16 cellular contexts compared by ENCODE assay signal in genomic region chr2:233179848-233180368, GRCh38.
DNase-seq lines count a peak whose midpoint lies in the region; ATAC-seq and TF ChIP-seq lines count a peak whose summit lies in the region.
"Had no signal": no experiment of that assay in that cellular context is flagged by ENCODE, and none has a peak within 500 bp of the region (broad histone marks: within the 10 kb centered on the region; RNA-seq: fewer than 3 reads in every experiment).

No MANE protein-coding gene starts in this region.

- no peaks in the 10 kb centered on the region for H3K9me3 Mint-ChIP-seq in activated naive CD4-positive, alpha-beta T cell treated with anti-CD3 and anti-CD28 coated beads, Interleukin-2, amount 10 ng/mL, durations not matched to agents 7 days and 5 days
- no peaks in the 10 kb centered on the region for H3K9me3 Mint-ChIP-seq in T-cell
- no peaks in the 10 kb centered on the region for H3K9me3 Mint-ChIP-seq in stimulated activated naive B cell treated with anti-CD40 and anti-IgM and Interleukin-4, amounts not matched to agents 10 μg/mL and 1 μg/mL and 100 μg/mL, for 72 hours
- peaks cover 5% of the 10 kb centered on the region for H3K9me3 Mint-ChIP-seq in type B pancreatic cell

- POLR2A ChIA-PET in T-cell (lab: Charles Lee): no interaction called here

- H3K4me3 ChIP-seq in iPS-18c (ENCODE audit: insufficient read depth, low read depth, low read length): peak overlapping the region; percentile 24; the same call in 1 of the 2 replicates
- no peak overlapping the region for H3K4me3 ChIP-seq in gastroesophageal sphincter

- no peak for TF ChIP-seq EP300 in gastroesophageal sphincter (IDR thresholded peaks at IDR 0.05)

- H3K36me3 ChIP-seq in gastroesophageal sphincter: peaks cover 0 to 14% of the 10 kb centered on the region in 2 donors

- no peak overlapping the region for H3K4me3 Mint-ChIP-seq in activated naive CD4-positive, alpha-beta T cell treated with anti-CD3 and anti-CD28 coated beads, Interleukin-2, amount 10 ng/mL, durations not matched to agents 7 days and 5 days
- H3K4me3 Mint-ChIP-seq in T-cell (no peak overlapping the region), type B pancreatic cell (no peak overlapping the region)
- no peak overlapping the region for H3K4me3 Mint-ChIP-seq in stimulated activated naive B cell treated with anti-CD40 and anti-IgM and Interleukin-4, amounts not matched to agents 10 μg/mL and 1 μg/mL and 100 μg/mL, for 72 hours
- H3K4me3 Mint-ChIP-seq: stimulated activated naive CD8-positive, alpha-beta T cell treated with anti-CD3 and anti-CD28 coated beads, Interleukin-15, amount 100 ng/mL, for 72 hours; WTC11 had no signal

- H3K27ac ChIP-seq in gastroesophageal sphincter: no peak overlapping the region
- H3K27ac ChIP-seq: foreskin keratinocyte had no signal

- TF ChIP-seq POLR2A in gastroesophageal sphincter (IDR thresholded peaks at IDR 0.05): no peak

- ATAC-seq in T-cell (replicated peaks in 1 of 4) (peak in 1 of 4 experiments; percentile 26), GM18873 (IDR thresholded peaks at IDR 0.05; ENCODE audit: low FRiP score, unreplicated experiment) (no peak), gastroesophageal sphincter (no peak)
- peak in 1 of 2 donors; percentile 25 for ATAC-seq in stimulated activated naive B cell treated with anti-CD40 and anti-IgM and Interleukin-4, amounts not matched to agents 10 μg/mL and 1 μg/mL and 100 μg/mL, for 72 hours (replicated peaks)
- ATAC-seq: foreskin keratinocyte; stimulated activated naive CD8-positive, alpha-beta T cell treated with anti-CD3 and anti-CD28 coated beads, Interleukin-15, amount 100 ng/mL, for 72 hours; WTC11 had no signal

- CTCF ChIA-PET in activated naive CD4-positive, alpha-beta T cell treated with anti-CD3 and anti-CD28 coated beads, Interleukin-2, amount 10 ng/mL, durations not matched to agents 7 days and 5 days (lab: Charles Lee): no interaction called here
- CTCF ChIA-PET in T-cell (lab: Charles Lee): no interaction called here

- no peaks in the 10 kb centered on the region for H3K4me1 ChIP-seq in gastroesophageal sphincter
- H3K4me1 ChIP-seq: foreskin keratinocyte had no signal

- H3K36me3 Mint-ChIP-seq in activated naive CD4-positive, alpha-beta T cell treated with anti-CD3 and anti-CD28 coated beads, Interleukin-2, amount 10 ng/mL, durations not matched to agents 7 days and 5 days: peaks cover 75% of the 10 kb centered on the region
- H3K36me3 Mint-ChIP-seq in T-cell: peaks cover 67% of the 10 kb centered on the region
- peaks cover 66 to 73% of the 10 kb centered on the region in 2 donors for H3K36me3 Mint-ChIP-seq in stimulated activated naive B cell treated with anti-CD40 and anti-IgM and Interleukin-4, amounts not matched to agents 10 μg/mL and 1 μg/mL and 100 μg/mL, for 72 hours
- peaks cover 16% of the 10 kb centered on the region for H3K36me3 Mint-ChIP-seq in type B pancreatic cell

- no peaks in the 10 kb centered on the region for H3K27me3 ChIP-seq in gastroesophageal sphincter
- H3K27me3 ChIP-seq: foreskin keratinocyte had no signal

- H3K4me1 Mint-ChIP-seq in activated naive CD4-positive, alpha-beta T cell treated with anti-CD3 and anti-CD28 coated beads, Interleukin-2, amount 10 ng/mL, durations not matched to agents 7 days and 5 days: no peaks in the 10 kb centered on the region
- H3K4me1 Mint-ChIP-seq in T-cell (peaks cover 0 to 13% (median 2%) of the 10 kb centered on the region in 3 donors), type B pancreatic cell (ENCODE audit: unreplicated experiment) (no peaks in the 10 kb centered on the region)
- H3K4me1 Mint-ChIP-seq in stimulated activated naive B cell treated with anti-CD40 and anti-IgM and Interleukin-4, amounts not matched to agents 10 μg/mL and 1 μg/mL and 100 μg/mL, for 72 hours: peaks cover 36 to 45% of the 10 kb centered on the region in 2 donors
- H3K4me1 Mint-ChIP-seq: stimulated activated naive CD8-positive, alpha-beta T cell treated with anti-CD3 and anti-CD28 coated beads, Interleukin-15, amount 100 ng/mL, for 72 hours; WTC11 had no signal

- H3K27ac Mint-ChIP-seq in activated naive CD4-positive, alpha-beta T cell treated with anti-CD3 and anti-CD28 coated beads, Interleukin-2, amount 10 ng/mL, durations not matched to agents 7 days and 5 days: peak overlapping the region; percentile 73
- H3K27ac Mint-ChIP-seq in T-cell (peak overlapping the region; percentile 75 to 83), type B pancreatic cell (no peak overlapping the region)
- H3K27ac Mint-ChIP-seq in stimulated activated naive B cell treated with anti-CD40 and anti-IgM and Interleukin-4, amounts not matched to agents 10 μg/mL and 1 μg/mL and 100 μg/mL, for 72 hours: peak overlapping the region; percentile 3

- H3K27me3 Mint-ChIP-seq in activated naive CD4-positive, alpha-beta T cell treated with anti-CD3 and anti-CD28 coated beads, Interleukin-2, amount 10 ng/mL, durations not matched to agents 7 days and 5 days: no peaks in the 10 kb centered on the region
- H3K27me3 Mint-ChIP-seq in T-cell (no peaks in the 10 kb centered on the region), type B pancreatic cell (no peaks in the 10 kb centered on the region)
- H3K27me3 Mint-ChIP-seq in stimulated activated naive B cell treated with anti-CD40 and anti-IgM and Interleukin-4, amounts not matched to agents 10 μg/mL and 1 μg/mL and 100 μg/mL, for 72 hours: no peaks in the 10 kb centered on the region
- H3K27me3 Mint-ChIP-seq: stimulated activated naive CD8-positive, alpha-beta T cell treated with anti-CD3 and anti-CD28 coated beads, Interleukin-15, amount 100 ng/mL, for 72 hours had no signal

- TF ChIP-seq CTCF in type B pancreatic cell (conservative IDR thresholded peaks at IDR 0.05): no peak
- TF ChIP-seq CTCF in gastroesophageal sphincter (IDR thresholded peaks at IDR 0.05): no peak

- WGBS in gastroesophageal sphincter (ENCODE audit: low coverage in 1 of 2), 2 donors: 93 to 100% methylated on average over 1 to 3 of the region's 5 CpGs

- H3K9me3 ChIP-seq in iPS-18c (ENCODE audit: control insufficient read depth, insufficient read depth, low read length) (peaks cover 4% of the 10 kb centered on the region), gastroesophageal sphincter (peaks cover 0 to 12% (median 0%) of the 10 kb centered on the region in 3 donors)

- DNase-seq in activated naive CD4-positive, alpha-beta T cell treated with anti-CD3 and anti-CD28 coated beads, Interleukin-2, amount 10 ng/mL, durations not matched to agents 7 days and 5 days: no peak
- no peak for DNase-seq in activated naive CD4-positive, alpha-beta T cell treated with Interleukin-2 at 50 U/mL for 16 hours
- DNase-seq in T-cell (no peak), type B pancreatic cell (ENCODE audit: extremely low spot score, unreplicated experiment) (no peak)
- DNase-seq in stimulated activated naive B cell treated with anti-CD40 and anti-IgM and Interleukin-4, amounts not matched to agents 10 μg/mL and 1 μg/mL and 100 μg/mL, for 72 hours: no peak
- DNase-seq: activated effector memory CD4-positive, alpha-beta T cell treated with Interleukin-2 at 50 U/mL for 16 hours; COR-L47; foreskin keratinocyte; NCI-H2081 treated with DMSO at 0.1 percent for 48 hours; NCI-H524; Right ventricle myocardium superior; stimulated activated naive CD8-positive, alpha-beta T cell treated with anti-CD3 and anti-CD28 coated beads, Interleukin-15, amount 100 ng/mL, for 72 hours had no signal
